ENCODE assay signal across 1 cellular context in genomic region chr12:99453831-99454538, GRCh38.
TF ChIP-seq lines count a peak whose summit lies in the region.

No MANE protein-coding gene starts in this region.

TF ChIP-seq in HepG2, 621 proteins besides CTCF, POLR2A, EP300 and RAD21 (continued from another document):
- TF ChIP-seq ZNF609 (CRISPR knock-in tag; IDR thresholded peaks at IDR 0.05; ENCODE audit: borderline replicate concordance) (no peak), FOXK1 (CRISPR knock-in tag; IDR thresholded peaks at IDR 0.05; ENCODE audit: borderline replicate concordance, low read depth) (no peak), ZBTB4 (CRISPR knock-in tag; IDR thresholded peaks at IDR 0.05; ENCODE audit: borderline replicate concordance) (no peak), MIXL1 (CRISPR knock-in tag; IDR thresholded peaks at IDR 0.05) (no peak), FLYWCH1 (CRISPR knock-in tag; IDR thresholded peaks at IDR 0.05) (no peak)
